1 cellular context compared by ENCODE assay signal in the genomic region with DNA sequence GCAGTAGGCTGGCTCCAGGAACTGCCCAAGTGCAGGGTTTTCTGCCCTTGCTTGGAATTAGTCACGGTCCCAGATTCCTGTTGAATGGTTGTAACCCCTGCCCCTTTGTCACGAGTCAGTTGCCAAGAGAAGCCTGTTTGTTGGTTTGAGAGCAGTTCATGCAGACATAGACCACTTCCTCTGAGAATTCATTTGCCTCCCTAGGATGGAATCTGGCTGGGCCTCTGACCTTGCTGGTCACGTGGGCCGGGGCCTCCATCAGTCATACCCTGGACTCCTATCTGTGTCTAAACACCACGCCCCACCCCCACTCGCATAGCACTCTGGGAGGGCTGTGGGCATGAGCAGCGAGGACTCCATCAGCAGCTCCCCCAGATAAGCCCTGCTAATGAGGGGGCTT.
TF ChIP-seq lines count a peak whose summit lies in the region.
"Not testable (repeated sequence)": the region's sequence is repeated elsewhere in the genome, so short reads cannot be mapped to it uniquely, and the experiment has no call there.

No MANE protein-coding gene starts in this region.

TF ChIP-seq in K562, 482 proteins besides CTCF, POLR2A, EP300 and RAD21 (continued from another document and continues in another):
- TF ChIP-seq, protein P1, sequence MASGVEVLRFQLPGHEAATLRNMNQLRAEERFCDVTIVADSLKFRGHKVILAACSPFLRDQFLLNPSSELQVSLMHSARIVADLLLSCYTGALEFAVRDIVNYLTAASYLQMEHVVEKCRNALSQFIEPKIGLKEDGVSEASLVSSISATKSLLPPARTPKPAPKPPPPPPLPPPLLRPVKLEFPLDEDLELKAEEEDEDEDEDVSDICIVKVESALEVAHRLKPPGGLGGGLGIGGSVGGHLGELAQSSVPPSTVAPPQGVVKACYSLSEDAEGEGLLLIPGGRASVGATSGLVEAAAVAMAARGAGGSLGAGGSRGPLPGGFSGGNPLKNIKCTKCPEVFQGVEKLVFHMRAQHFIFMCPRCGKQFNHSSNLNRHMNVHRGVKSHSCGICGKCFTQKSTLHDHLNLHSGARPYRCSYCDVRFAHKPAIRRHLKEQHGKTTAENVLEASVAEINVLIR (CRISPR knock-in tag; IDR thresholded peaks at IDR 0.05): peak; percentile 54
- TF ChIP-seq, protein P2, sequence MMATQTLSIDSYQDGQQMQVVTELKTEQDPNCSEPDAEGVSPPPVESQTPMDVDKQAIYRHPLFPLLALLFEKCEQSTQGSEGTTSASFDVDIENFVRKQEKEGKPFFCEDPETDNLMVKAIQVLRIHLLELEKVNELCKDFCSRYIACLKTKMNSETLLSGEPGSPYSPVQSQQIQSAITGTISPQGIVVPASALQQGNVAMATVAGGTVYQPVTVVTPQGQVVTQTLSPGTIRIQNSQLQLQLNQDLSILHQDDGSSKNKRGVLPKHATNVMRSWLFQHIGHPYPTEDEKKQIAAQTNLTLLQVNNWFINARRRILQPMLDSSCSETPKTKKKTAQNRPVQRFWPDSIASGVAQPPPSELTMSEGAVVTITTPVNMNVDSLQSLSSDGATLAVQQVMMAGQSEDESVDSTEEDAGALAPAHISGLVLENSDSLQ (IDR thresholded peaks at IDR 0.05): peak; percentile 91
- TF ChIP-seq ZFPM2 (CRISPR knock-in tag; IDR thresholded peaks at IDR 0.05) (peak; percentile 75; the same call in 1 of the 2 replicates), ZNF165 (CRISPR knock-in tag; IDR thresholded peaks at IDR 0.05; ENCODE audit: borderline replicate concordance) (peak; percentile 86), ZNF239 (CRISPR knock-in tag; IDR thresholded peaks at IDR 0.05) (peak; percentile 80), RHOXF2B (CRISPR knock-in tag; conservative IDR thresholded peaks at IDR 0.05) (peak; percentile 74), DACH1 (IDR thresholded peaks at IDR 0.05; ENCODE audit: partially characterized antibody) (peak; percentile 12), ZSCAN32 (CRISPR knock-in tag; IDR thresholded peaks at IDR 0.05) (peak; percentile 48; the same call in 1 of the 2 replicates), TOE1 (IDR thresholded peaks at IDR 0.05; ENCODE audit: borderline replicate concordance) (peak; percentile 92), ESRRA (IDR thresholded peaks at IDR 0.05; ENCODE audit: borderline replicate concordance, low read depth) (peak; percentile 86), SIN3B (IDR thresholded peaks at IDR 0.05; ENCODE audit: low read depth) (0 out of 2 replicates have a peak, but pooled peaks have one; percentile 20), CBFA2T2 (conservative IDR thresholded peaks at IDR 0.05) (peak; percentile 81), DMBX1 (CRISPR knock-in tag; IDR thresholded peaks at IDR 0.05; ENCODE audit: borderline replicate concordance) (peak; percentile 56; the same call in 1 of the 2 replicates), CHCHD3 (CRISPR knock-in tag; IDR thresholded peaks at IDR 0.05) (0 out of 2 replicates have a peak, but pooled peaks have one; percentile 33), NR2C2 (tag; IDR thresholded peaks at IDR 0.05) (peak; percentile 70), HDAC8 (tag; IDR thresholded peaks at IDR 0.05) (peak; percentile 46; the same call in 1 of the 2 replicates), ZNF561 (CRISPR knock-in tag; conservative IDR thresholded peaks at IDR 0.05) (0 out of 2 replicates have a peak, but pooled peaks have one; percentile 64), NR4A1 (CRISPR knock-in tag; IDR thresholded peaks at IDR 0.05) (peak; percentile 95; the same call in 1 of the 2 replicates), NR4A1 (tag; IDR thresholded peaks at IDR 0.05) (peak; percentile 68; the same call in 1 of the 2 replicates), NR2F6 (CRISPR knock-in tag; IDR thresholded peaks at IDR 0.05) (peak; percentile 86; the same call in 1 of the 2 replicates), ZNF143 (CRISPR knock-in tag; IDR thresholded peaks at IDR 0.05) (peak; percentile 72), RNF2 (IDR thresholded peaks at IDR 0.05) (peak; percentile 36; the same call in 1 of the 2 replicates), HDAC2 (IDR thresholded peaks at IDR 0.05) (0 out of 2 replicates have a peak, but pooled peaks have one; percentile 51), SRF (CRISPR knock-in tag; IDR thresholded peaks at IDR 0.05) (peak; percentile 56 to 85; a peak in 1 of 4 replicates), ZNF583 (CRISPR knock-in tag; IDR thresholded peaks at IDR 0.05) (peak; percentile 91), SMAD4 (CRISPR knock-in tag; conservative IDR thresholded peaks at IDR 0.05) (peak; percentile 84), ZNF444 (CRISPR knock-in tag; IDR thresholded peaks at IDR 0.05) (peak; percentile 32; the same call in 1 of the 2 replicates)
- TF ChIP-seq, protein P3, sequence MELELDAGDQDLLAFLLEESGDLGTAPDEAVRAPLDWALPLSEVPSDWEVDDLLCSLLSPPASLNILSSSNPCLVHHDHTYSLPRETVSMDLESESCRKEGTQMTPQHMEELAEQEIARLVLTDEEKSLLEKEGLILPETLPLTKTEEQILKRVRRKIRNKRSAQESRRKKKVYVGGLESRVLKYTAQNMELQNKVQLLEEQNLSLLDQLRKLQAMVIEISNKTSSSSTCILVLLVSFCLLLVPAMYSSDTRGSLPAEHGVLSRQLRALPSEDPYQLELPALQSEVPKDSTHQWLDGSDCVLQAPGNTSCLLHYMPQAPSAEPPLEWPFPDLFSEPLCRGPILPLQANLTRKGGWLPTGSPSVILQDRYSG (tag; conservative IDR thresholded peaks at IDR 0.05; ENCODE audit: low read depth): 0 out of 2 replicates have a peak, but pooled peaks have one; percentile 56
- TF ChIP-seq, protein P4, sequence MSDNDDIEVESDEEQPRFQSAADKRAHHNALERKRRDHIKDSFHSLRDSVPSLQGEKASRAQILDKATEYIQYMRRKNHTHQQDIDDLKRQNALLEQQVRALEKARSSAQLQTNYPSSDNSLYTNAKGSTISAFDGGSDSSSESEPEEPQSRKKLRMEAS (CRISPR knock-in tag; IDR thresholded peaks at IDR 0.05): peak; percentile 61
- TF ChIP-seq, protein P5, sequence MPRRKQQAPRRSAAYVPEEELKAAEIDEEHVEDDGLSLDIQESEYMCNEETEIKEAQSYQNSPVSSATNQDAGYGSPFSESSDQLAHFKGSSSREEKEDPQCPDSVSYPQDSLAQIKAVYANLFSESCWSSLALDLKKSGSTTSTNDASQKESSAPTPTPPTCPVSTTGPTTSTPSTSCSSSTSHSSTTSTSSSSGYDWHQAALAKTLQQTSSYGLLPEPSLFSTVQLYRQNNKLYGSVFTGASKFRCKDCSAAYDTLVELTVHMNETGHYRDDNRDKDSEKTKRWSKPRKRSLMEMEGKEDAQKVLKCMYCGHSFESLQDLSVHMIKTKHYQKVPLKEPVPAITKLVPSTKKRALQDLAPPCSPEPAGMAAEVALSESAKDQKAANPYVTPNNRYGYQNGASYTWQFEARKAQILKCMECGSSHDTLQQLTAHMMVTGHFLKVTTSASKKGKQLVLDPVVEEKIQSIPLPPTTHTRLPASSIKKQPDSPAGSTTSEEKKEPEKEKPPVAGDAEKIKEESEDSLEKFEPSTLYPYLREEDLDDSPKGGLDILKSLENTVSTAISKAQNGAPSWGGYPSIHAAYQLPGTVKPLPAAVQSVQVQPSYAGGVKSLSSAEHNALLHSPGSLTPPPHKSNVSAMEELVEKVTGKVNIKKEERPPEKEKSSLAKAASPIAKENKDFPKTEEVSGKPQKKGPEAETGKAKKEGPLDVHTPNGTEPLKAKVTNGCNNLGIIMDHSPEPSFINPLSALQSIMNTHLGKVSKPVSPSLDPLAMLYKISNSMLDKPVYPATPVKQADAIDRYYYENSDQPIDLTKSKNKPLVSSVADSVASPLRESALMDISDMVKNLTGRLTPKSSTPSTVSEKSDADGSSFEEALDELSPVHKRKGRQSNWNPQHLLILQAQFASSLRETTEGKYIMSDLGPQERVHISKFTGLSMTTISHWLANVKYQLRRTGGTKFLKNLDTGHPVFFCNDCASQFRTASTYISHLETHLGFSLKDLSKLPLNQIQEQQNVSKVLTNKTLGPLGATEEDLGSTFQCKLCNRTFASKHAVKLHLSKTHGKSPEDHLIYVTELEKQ (CRISPR knock-in tag; IDR thresholded peaks at IDR 0.05): peak; percentile 69
- TF ChIP-seq TOE1 (CRISPR knock-in tag; IDR thresholded peaks at IDR 0.05; ENCODE audit: borderline replicate concordance, low read depth); NR2C2 (CRISPR knock-in tag; IDR thresholded peaks at IDR 0.05): not testable (repeated sequence)
- TF ChIP-seq, protein P6, sequence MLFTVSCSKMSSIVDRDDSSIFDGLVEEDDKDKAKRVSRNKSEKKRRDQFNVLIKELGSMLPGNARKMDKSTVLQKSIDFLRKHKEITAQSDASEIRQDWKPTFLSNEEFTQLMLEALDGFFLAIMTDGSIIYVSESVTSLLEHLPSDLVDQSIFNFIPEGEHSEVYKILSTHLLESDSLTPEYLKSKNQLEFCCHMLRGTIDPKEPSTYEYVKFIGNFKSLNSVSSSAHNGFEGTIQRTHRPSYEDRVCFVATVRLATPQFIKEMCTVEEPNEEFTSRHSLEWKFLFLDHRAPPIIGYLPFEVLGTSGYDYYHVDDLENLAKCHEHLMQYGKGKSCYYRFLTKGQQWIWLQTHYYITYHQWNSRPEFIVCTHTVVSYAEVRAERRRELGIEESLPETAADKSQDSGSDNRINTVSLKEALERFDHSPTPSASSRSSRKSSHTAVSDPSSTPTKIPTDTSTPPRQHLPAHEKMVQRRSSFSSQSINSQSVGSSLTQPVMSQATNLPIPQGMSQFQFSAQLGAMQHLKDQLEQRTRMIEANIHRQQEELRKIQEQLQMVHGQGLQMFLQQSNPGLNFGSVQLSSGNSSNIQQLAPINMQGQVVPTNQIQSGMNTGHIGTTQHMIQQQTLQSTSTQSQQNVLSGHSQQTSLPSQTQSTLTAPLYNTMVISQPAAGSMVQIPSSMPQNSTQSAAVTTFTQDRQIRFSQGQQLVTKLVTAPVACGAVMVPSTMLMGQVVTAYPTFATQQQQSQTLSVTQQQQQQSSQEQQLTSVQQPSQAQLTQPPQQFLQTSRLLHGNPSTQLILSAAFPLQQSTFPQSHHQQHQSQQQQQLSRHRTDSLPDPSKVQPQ (CRISPR knock-in tag; IDR thresholded peaks at IDR 0.05; ENCODE audit: borderline replicate concordance): peak; percentile 88
- TF ChIP-seq, protein P7, sequence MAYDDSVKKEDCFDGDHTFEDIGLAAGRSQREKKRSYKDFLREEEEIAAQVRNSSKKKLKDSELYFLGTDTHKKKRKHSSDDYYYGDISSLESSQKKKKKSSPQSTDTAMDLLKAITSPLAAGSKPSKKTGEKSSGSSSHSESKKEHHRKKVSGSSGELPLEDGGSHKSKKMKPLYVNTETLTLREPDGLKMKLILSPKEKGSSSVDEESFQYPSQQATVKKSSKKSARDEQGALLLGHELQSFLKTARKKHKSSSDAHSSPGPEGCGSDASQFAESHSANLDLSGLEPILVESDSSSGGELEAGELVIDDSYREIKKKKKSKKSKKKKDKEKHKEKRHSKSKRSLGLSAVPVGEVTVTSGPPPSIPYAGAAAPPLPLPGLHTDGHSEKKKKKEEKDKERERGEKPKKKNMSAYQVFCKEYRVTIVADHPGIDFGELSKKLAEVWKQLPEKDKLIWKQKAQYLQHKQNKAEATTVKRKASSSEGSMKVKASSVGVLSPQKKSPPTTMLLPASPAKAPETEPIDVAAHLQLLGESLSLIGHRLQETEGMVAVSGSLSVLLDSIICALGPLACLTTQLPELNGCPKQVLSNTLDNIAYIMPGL (CRISPR knock-in tag; IDR thresholded peaks at IDR 0.05): 0 out of 2 replicates have a peak, but pooled peaks have one; percentile 37
- TF ChIP-seq, protein P8, sequence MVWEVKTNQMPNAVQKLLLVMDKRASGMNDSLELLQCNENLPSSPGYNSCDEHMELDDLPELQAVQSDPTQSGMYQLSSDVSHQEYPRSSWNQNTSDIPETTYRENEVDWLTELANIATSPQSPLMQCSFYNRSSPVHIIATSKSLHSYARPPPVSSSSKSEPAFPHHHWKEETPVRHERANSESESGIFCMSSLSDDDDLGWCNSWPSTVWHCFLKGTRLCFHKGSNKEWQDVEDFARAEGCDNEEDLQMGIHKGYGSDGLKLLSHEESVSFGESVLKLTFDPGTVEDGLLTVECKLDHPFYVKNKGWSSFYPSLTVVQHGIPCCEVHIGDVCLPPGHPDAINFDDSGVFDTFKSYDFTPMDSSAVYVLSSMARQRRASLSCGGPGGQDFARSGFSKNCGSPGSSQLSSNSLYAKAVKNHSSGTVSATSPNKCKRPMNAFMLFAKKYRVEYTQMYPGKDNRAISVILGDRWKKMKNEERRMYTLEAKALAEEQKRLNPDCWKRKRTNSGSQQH (CRISPR knock-in tag; IDR thresholded peaks at IDR 0.05): peak; percentile 89
- TF ChIP-seq, protein P9, sequence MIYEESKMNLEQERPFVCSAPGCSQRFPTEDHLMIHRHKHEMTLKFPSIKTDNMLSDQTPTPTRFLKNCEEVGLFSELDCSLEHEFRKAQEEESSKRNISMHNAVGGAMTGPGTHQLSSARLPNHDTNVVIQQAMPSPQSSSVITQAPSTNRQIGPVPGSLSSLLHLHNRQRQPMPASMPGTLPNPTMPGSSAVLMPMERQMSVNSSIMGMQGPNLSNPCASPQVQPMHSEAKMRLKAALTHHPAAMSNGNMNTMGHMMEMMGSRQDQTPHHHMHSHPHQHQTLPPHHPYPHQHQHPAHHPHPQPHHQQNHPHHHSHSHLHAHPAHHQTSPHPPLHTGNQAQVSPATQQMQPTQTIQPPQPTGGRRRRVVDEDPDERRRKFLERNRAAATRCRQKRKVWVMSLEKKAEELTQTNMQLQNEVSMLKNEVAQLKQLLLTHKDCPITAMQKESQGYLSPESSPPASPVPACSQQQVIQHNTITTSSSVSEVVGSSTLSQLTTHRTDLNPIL (CRISPR knock-in tag; IDR thresholded peaks at IDR 0.05): peak; percentile 23; the same call in 1 of the 2 replicates
- TF ChIP-seq, protein P10, sequence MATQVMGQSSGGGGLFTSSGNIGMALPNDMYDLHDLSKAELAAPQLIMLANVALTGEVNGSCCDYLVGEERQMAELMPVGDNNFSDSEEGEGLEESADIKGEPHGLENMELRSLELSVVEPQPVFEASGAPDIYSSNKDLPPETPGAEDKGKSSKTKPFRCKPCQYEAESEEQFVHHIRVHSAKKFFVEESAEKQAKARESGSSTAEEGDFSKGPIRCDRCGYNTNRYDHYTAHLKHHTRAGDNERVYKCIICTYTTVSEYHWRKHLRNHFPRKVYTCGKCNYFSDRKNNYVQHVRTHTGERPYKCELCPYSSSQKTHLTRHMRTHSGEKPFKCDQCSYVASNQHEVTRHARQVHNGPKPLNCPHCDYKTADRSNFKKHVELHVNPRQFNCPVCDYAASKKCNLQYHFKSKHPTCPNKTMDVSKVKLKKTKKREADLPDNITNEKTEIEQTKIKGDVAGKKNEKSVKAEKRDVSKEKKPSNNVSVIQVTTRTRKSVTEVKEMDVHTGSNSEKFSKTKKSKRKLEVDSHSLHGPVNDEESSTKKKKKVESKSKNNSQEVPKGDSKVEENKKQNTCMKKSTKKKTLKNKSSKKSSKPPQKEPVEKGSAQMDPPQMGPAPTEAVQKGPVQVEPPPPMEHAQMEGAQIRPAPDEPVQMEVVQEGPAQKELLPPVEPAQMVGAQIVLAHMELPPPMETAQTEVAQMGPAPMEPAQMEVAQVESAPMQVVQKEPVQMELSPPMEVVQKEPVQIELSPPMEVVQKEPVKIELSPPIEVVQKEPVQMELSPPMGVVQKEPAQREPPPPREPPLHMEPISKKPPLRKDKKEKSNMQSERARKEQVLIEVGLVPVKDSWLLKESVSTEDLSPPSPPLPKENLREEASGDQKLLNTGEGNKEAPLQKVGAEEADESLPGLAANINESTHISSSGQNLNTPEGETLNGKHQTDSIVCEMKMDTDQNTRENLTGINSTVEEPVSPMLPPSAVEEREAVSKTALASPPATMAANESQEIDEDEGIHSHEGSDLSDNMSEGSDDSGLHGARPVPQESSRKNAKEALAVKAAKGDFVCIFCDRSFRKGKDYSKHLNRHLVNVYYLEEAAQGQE (CRISPR knock-in tag; IDR thresholded peaks at IDR 0.05; ENCODE audit: low read depth): peak; percentile 85
- TF ChIP-seq, protein P11, sequence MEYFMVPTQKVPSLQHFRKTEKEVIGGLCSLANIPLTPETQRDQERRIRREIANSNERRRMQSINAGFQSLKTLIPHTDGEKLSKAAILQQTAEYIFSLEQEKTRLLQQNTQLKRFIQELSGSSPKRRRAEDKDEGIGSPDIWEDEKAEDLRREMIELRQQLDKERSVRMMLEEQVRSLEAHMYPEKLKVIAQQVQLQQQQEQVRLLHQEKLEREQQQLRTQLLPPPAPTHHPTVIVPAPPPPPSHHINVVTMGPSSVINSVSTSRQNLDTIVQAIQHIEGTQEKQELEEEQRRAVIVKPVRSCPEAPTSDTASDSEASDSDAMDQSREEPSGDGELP (CRISPR knock-in tag; IDR thresholded peaks at IDR 0.05; ENCODE audit: borderline replicate concordance): 0 out of 2 replicates have a peak, but pooled peaks have one; percentile 14
